Comparison of ENCODE assay signal across 34 cellular contexts in the genomic region with DNA sequence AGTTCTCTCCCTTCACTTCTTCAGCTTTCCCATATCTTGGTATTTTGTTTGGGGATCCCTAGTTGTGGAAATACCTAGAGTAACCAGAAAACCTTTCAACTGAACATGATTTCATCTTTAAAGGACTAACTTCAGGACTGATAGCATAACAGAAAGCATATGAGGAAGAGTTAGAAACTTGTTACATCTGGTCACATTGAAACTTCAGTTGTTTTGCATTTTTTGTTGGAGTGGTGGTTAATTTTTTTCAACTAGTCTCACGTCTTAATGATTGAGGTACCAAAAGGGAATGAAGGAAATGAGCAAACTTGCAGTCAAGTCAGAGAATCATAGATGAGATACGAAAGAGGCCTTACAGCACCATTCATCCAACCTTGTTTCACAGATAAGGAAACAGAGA.
"Had no signal": no experiment of that assay in that cellular context is flagged by ENCODE, and none has a peak within 500 bp of the region (broad histone marks: within the 10 kb centered on the region; RNA-seq: fewer than 3 reads in every experiment).

No MANE protein-coding gene starts in this region.

- H3K4me1 ChIP-seq: adrenal gland had no signal

- H3K4me3 Mint-ChIP-seq: activated CD4-positive, alpha-beta memory T cell treated with anti-CD3 and anti-CD28 coated beads for 36 hours; activated CD4-positive, alpha-beta T cell treated with anti-CD3 and anti-CD28 coated beads for 36 hours; activated CD4-positive, alpha-beta T cell treated with anti-CD3 and anti-CD28 coated beads, Interleukin-2, amount 10 ng/mL, durations not matched to agents 24 days and 14 days; activated naive CD8-positive, alpha-beta T cell; activated T-cell treated with anti-CD3 and anti-CD28 coated beads, Interleukin-2, amount 50 U/mL, for 24 hours; activated T-cell treated with anti-CD3 and anti-CD28 coated beads, Interleukin-2, amount 50 U/mL, for 72 hours; T-helper 17 cell; T-helper 2 cell treated with Interferon-gamma antibody and Interleukin-4, amounts not matched to agents 5 μg/mL and 100 μg/mL, for 36 hours had no signal

- H3K27me3 Mint-ChIP-seq: activated CD4-positive, alpha-beta memory T cell treated with anti-CD3 and anti-CD28 coated beads for 36 hours; activated CD4-positive, alpha-beta T cell treated with anti-CD3 and anti-CD28 coated beads for 36 hours; activated CD4-positive, alpha-beta T cell treated with anti-CD3 and anti-CD28 coated beads, Interleukin-2, amount 10 ng/mL, durations not matched to agents 24 days and 14 days; activated naive CD8-positive, alpha-beta T cell; activated T-cell treated with anti-CD3 and anti-CD28 coated beads, Interleukin-2, amount 50 U/mL, for 24 hours; T-helper 17 cell had no signal

- H3K27me3 ChIP-seq: adrenal gland, body of pancreas, esophagus squamous epithelium, gastroesophageal sphincter, heart right ventricle had no signal

- H3K27ac ChIP-seq: adrenal gland, body of pancreas, epithelial cell of prostate, esophagus squamous epithelium, gastroesophageal sphincter, heart right ventricle, WERI-Rb-1 had no signal

- DNase-seq: activated CD4-positive, alpha-beta memory T cell treated with anti-CD3 and anti-CD28 coated beads for 36 hours; activated CD4-positive, alpha-beta T cell treated with anti-CD3 and anti-CD28 coated beads for 36 hours; activated CD4-positive, alpha-beta T cell treated with anti-CD3 and anti-CD28 coated beads, Interleukin-2, amount 10 ng/mL, durations not matched to agents 24 days and 14 days; activated CD4-positive, CD25-positive, alpha-beta regulatory T cell; activated CD4-positive, CD25-positive, alpha-beta regulatory T cell treated with anti-CD3 and anti-CD28 coated beads, Interleukin-2, amount 50 U/mL, for 72 hours; activated CD8-positive, alpha-beta memory T cell treated with anti-CD3 and anti-CD28 coated beads, Interleukin-2, amount 50 U/mL, for 48 hours; activated gamma-delta T cell; activated naive CD4-positive, alpha-beta T cell; activated naive CD4-positive, alpha-beta T cell treated with anti-CD3 and anti-CD28 coated beads, Interleukin-2, amount 50 U/mL, for 16 hours; activated T-cell treated with anti-CD3 and anti-CD28 coated beads for 4 hours; activated T-cell treated with anti-CD3 and anti-CD28 coated beads, Interleukin-2, amount 50 U/mL, for 24 hours; activated T-cell treated with anti-CD3 and anti-CD28 coated beads, Interleukin-2, amount 50 U/mL, for 72 hours; adrenal gland; amygdala; aorta; body of pancreas; caudate nucleus; cortex of kidney; dermis blood vessel endothelial cell; effector CD8-positive, alpha-beta T cell; esophagus squamous epithelium; foreskin melanocyte; heart right ventricle; T-helper 1 cell; T-helper 17 cell; T1000; WERI-Rb-1 had no signal

- FAIRE-seq: colon, endometrium, endothelial cell of umbilical vein had no signal

- H3K4me1 Mint-ChIP-seq: activated CD4-positive, alpha-beta T cell treated with anti-CD3 and anti-CD28 coated beads for 36 hours; activated CD4-positive, alpha-beta T cell treated with anti-CD3 and anti-CD28 coated beads, Interleukin-2, amount 10 ng/mL, durations not matched to agents 24 days and 14 days had no signal

- H3K4me3 ChIP-seq: adrenal gland, body of pancreas, esophagus squamous epithelium, gastroesophageal sphincter, heart right ventricle had no signal

- H3K27ac Mint-ChIP-seq: activated CD4-positive, alpha-beta memory T cell treated with anti-CD3 and anti-CD28 coated beads for 36 hours; activated CD4-positive, alpha-beta T cell treated with anti-CD3 and anti-CD28 coated beads for 36 hours; activated CD4-positive, alpha-beta T cell treated with anti-CD3 and anti-CD28 coated beads, Interleukin-2, amount 10 ng/mL, durations not matched to agents 24 days and 14 days; activated naive CD8-positive, alpha-beta T cell; activated T-cell treated with anti-CD3 and anti-CD28 coated beads, Interleukin-2, amount 50 U/mL, for 24 hours; activated T-cell treated with anti-CD3 and anti-CD28 coated beads, Interleukin-2, amount 50 U/mL, for 72 hours; T-helper 17 cell; T-helper 2 cell treated with Interferon-gamma antibody and Interleukin-4, amounts not matched to agents 5 μg/mL and 100 μg/mL, for 36 hours had no signal

- ATAC-seq: activated CD4-positive, alpha-beta T cell treated with anti-CD3 and anti-CD28 coated beads for 36 hours; activated T-cell treated with anti-CD3 and anti-CD28 coated beads, Interleukin-2, amount 50 U/mL, for 72 hours; body of pancreas; gastroesophageal sphincter; heart right ventricle; T-helper 17 cell had no signal

- H3K9me3 Mint-ChIP-seq: activated CD4-positive, alpha-beta memory T cell treated with anti-CD3 and anti-CD28 coated beads for 36 hours; activated CD4-positive, alpha-beta T cell treated with anti-CD3 and anti-CD28 coated beads, Interleukin-2, amount 10 ng/mL, durations not matched to agents 24 days and 14 days; activated T-cell treated with anti-CD3 and anti-CD28 coated beads, Interleukin-2, amount 50 U/mL, for 24 hours; activated T-cell treated with anti-CD3 and anti-CD28 coated beads, Interleukin-2, amount 50 U/mL, for 72 hours; T-helper 2 cell treated with Interferon-gamma antibody and Interleukin-4, amounts not matched to agents 5 μg/mL and 100 μg/mL, for 36 hours had no signal

- H3K36me3 ChIP-seq: adrenal gland, esophagus squamous epithelium, WERI-Rb-1 had no signal

- H3K9me3 ChIP-seq: adrenal gland, body of pancreas, esophagus squamous epithelium, gastroesophageal sphincter, heart right ventricle had no signal
